Comparison of ENCODE assay signal across 12 cellular contexts in genomic region chr4:122658818-122659295, GRCh38. TPM values are rescaled to one million over a fixed set of nuclear protein-coding genes. Genes with fewer than 3 reads are reported as not detected.
DNase-seq lines count a peak whose midpoint lies in the region; ATAC-seq and TF ChIP-seq lines count a peak whose summit lies in the region.
"Had no signal": no experiment of that assay in that cellular context is flagged by ENCODE, and none has a peak within 500 bp of the region (broad histone marks: within the 10 kb centered on the region; RNA-seq: fewer than 3 reads in every experiment).

No MANE protein-coding gene starts in this region.

- H3K27me3 Mint-ChIP-seq in activated naive CD4-positive, alpha-beta T cell treated with anti-CD3 and anti-CD28 coated beads, Interleukin-2, amount 50 U/mL, for 24 hours, result no peaks in the 10 kb centered on the region
- peaks cover 13% of the 10 kb centered on the region for H3K27me3 Mint-ChIP-seq in stimulated activated naive CD8-positive, alpha-beta T cell treated with anti-CD3 and anti-CD28 coated beads, Interleukin-15, amount 100 ng/mL, for 72 hours
- H3K27me3 Mint-ChIP-seq in Calu3 (ENCODE audit: unreplicated experiment), result no peaks in the 10 kb centered on the region

- TF ChIP-seq CTCF in dorsolateral prefrontal cortex (IDR thresholded peaks at IDR 0.05 in 54 of 56, conservative IDR thresholded peaks at IDR 0.05 in 2 of 56; ENCODE audit: low read depth in 1 of 56, partially characterized antibody in 56 of 56) (no peak), Calu3 (IDR thresholded peaks at IDR 0.05; ENCODE audit: unreplicated experiment) (no peak)

- CTCF ChIA-PET in Calu3 (lab: Charles Lee), result no interaction called here

- no peak for DNase-seq in activated naive CD4-positive, alpha-beta T cell (lab: John Stamatoyannopoulos, UW)
- DNase-seq in stimulated activated naive CD8-positive, alpha-beta T cell treated with anti-CD3 and anti-CD28 coated beads, Interleukin-15, amount 100 ng/mL, for 72 hours, result peak; percentile 9 to 40
- DNase-seq in dorsolateral prefrontal cortex (no peak), Calu3 (no peak)
- DNase-seq: activated effector memory CD4-positive, alpha-beta T cell treated with anti-CD3 and anti-CD28 coated beads, Interleukin-2, amount 50 U/mL, for 16 hours; dermis blood vessel endothelial cell; NCI-H1105 treated with DMSO at 0.1 percent for 48 hours had no signal

- H3K4me1 Mint-ChIP-seq in activated naive CD4-positive, alpha-beta T cell treated with anti-CD3 and anti-CD28 coated beads, Interleukin-2, amount 50 U/mL, for 24 hours, result peaks cover 46% of the 10 kb centered on the region
- H3K4me1 Mint-ChIP-seq in stimulated activated naive CD8-positive, alpha-beta T cell treated with anti-CD3 and anti-CD28 coated beads, Interleukin-15, amount 100 ng/mL, for 72 hours, result peaks cover 40% of the 10 kb centered on the region
- peaks cover 4% of the 10 kb centered on the region for H3K4me1 Mint-ChIP-seq in Calu3 (ENCODE audit: low read depth, unreplicated experiment)

- no peak overlapping the region for H3K4me3 ChIP-seq in dorsolateral prefrontal cortex
- H3K4me3 ChIP-seq: vagina had no signal

- peaks cover 0 to 8% (median 0%) of the 10 kb centered on the region in 45 donors for H3K27me3 ChIP-seq in dorsolateral prefrontal cortex
- H3K27me3 ChIP-seq: vagina had no signal

- ATAC-seq in GM21786 (IDR thresholded peaks at IDR 0.05; ENCODE audit: unreplicated experiment) (peak; percentile 89), HG03432 (IDR thresholded peaks at IDR 0.05; ENCODE audit: unreplicated experiment) (peak; percentile 95), GM19467 (IDR thresholded peaks at IDR 0.05; ENCODE audit: unreplicated experiment) (no peak)
- peak; percentile 92 for ATAC-seq in stimulated activated naive CD8-positive, alpha-beta T cell treated with anti-CD3 and anti-CD28 coated beads, Interleukin-15, amount 100 ng/mL, for 72 hours

- peaks cover 5% of the 10 kb centered on the region for H3K9me3 Mint-ChIP-seq in activated naive CD4-positive, alpha-beta T cell treated with anti-CD3 and anti-CD28 coated beads, Interleukin-2, amount 50 U/mL, for 24 hours
- H3K9me3 Mint-ChIP-seq in stimulated activated naive CD8-positive, alpha-beta T cell treated with anti-CD3 and anti-CD28 coated beads, Interleukin-15, amount 100 ng/mL, for 72 hours, result peaks cover 4 to 15% of the 10 kb centered on the region in 2 donors
- H3K9me3 Mint-ChIP-seq in Calu3 (ENCODE audit: low read depth, unreplicated experiment), result no peaks in the 10 kb centered on the region

- H3K27ac Mint-ChIP-seq in activated naive CD4-positive, alpha-beta T cell treated with anti-CD3 and anti-CD28 coated beads, Interleukin-2, amount 50 U/mL, for 24 hours, result peak overlapping the region; percentile 96
- peak overlapping the region; percentile 72 to 94 for H3K27ac Mint-ChIP-seq in stimulated activated naive CD8-positive, alpha-beta T cell treated with anti-CD3 and anti-CD28 coated beads, Interleukin-15, amount 100 ng/mL, for 72 hours
- no peak overlapping the region for H3K27ac Mint-ChIP-seq in Calu3 (ENCODE audit: unreplicated experiment)

- H3K27ac ChIP-seq in dorsolateral prefrontal cortex, result no peak overlapping the region
- H3K27ac ChIP-seq: vagina had no signal

- BruUV-seq in Calu3 (replicated peaks; lab: Mats Ljungman, UMichigan), result no TSS peak

- H3K36me3 Mint-ChIP-seq in activated naive CD4-positive, alpha-beta T cell treated with anti-CD3 and anti-CD28 coated beads, Interleukin-2, amount 50 U/mL, for 24 hours, result peaks cover 5% of the 10 kb centered on the region
- H3K36me3 Mint-ChIP-seq in Calu3 (ENCODE audit: insufficient read depth, unreplicated experiment), result no peaks in the 10 kb centered on the region

- intact Hi-C loops in dorsolateral prefrontal cortex (cut with DNase I), result no loop called here
- intact Hi-C loops in Calu3 (cut with micrococcal nuclease; ENCODE audit: unreplicated experiment), result no loop called here

- peak overlapping the region; percentile 71 for H3K4me3 Mint-ChIP-seq in activated naive CD4-positive, alpha-beta T cell treated with anti-CD3 and anti-CD28 coated beads, Interleukin-2, amount 50 U/mL, for 24 hours
- peak overlapping the region in 1 of 2 donors; percentile 72 for H3K4me3 Mint-ChIP-seq in stimulated activated naive CD8-positive, alpha-beta T cell treated with anti-CD3 and anti-CD28 coated beads, Interleukin-15, amount 100 ng/mL, for 72 hours
- H3K4me3 Mint-ChIP-seq in Calu3 (ENCODE audit: low read depth, unreplicated experiment), result no peak overlapping the region

RNA-seq across cellular contexts. Expression of gene IL21, which starts 38.0 kb away (rescaled TPM):
- total RNA-seq in dorsolateral prefrontal cortex (not detected), Calu3 (2022) (not detected in 2 replicates)
- total RNA-seq: dermis blood vessel endothelial cell, vagina had no signal

Comparison
In these comparisons a context has a peak if more than half of its experiments do, and no peak if none do; other contexts are left out.
1. DNase-seq: peak in stimulated activated naive CD8-positive, alpha-beta T cell treated with anti-CD3 and anti-CD28 coated beads, Interleukin-15, amount 100 ng/mL, for 72 hours (2 of 2); none in activated naive CD4-positive, alpha-beta T cell (0 of 4), dorsolateral prefrontal cortex (0 of 10) and Calu3 (single experiment).